21 cellular contexts compared by ENCODE assay signal in genomic region chr3:54691230-54691900, GRCh38.
A peak's percentile ranks its signal among the peaks of the same experiment; 100 is the strongest.
DNase-seq lines count a peak whose midpoint lies in the region; ATAC-seq, FAIRE-seq and TF ChIP-seq lines count a peak whose summit lies in the region.
"Had no signal": no experiment of that assay in that cellular context is flagged by ENCODE, and none has a peak within 500 bp of the region (broad histone marks: within the 10 kb centered on the region; RNA-seq: fewer than 3 reads in every experiment).

No MANE protein-coding gene starts in this region.

- H3K9me3 ChIP-seq in left ventricle myocardium inferior (replicated peaks): no peaks in the 10 kb centered on the region
- H3K9me3 ChIP-seq in mammary epithelial cell (replicated peaks; ENCODE audit: insufficient read depth, low read length): no peaks in the 10 kb centered on the region
- no peaks in the 10 kb centered on the region for H3K9me3 ChIP-seq in left lung
- no peaks in the 10 kb centered on the region for H3K9me3 ChIP-seq in T-helper 17 cell (ENCODE audit: control insufficient read depth, low read length, poor library complexity, severe bottlenecking)
- H3K9me3 ChIP-seq: A549, adrenal gland, SJSA1 had no signal

- H4K20me1 ChIP-seq in mammary epithelial cell (ENCODE audit: insufficient read depth, low read length): no peaks in the 10 kb centered on the region

- FAIRE-seq in urothelium cell line (lab: Jason Lieb, UNC): no peak
- FAIRE-seq: A549 had no signal

- H3K27me3 Mint-ChIP-seq in T-helper 17 cell: no peaks in the 10 kb centered on the region
- H3K27me3 Mint-ChIP-seq: activated CD8-positive, alpha-beta memory T cell treated with anti-CD3 and anti-CD28 coated beads, Interleukin-2, amount 10 ng/mL, durations not matched to agents 7 days and 5 days; CD4-positive, CD25-positive, alpha-beta regulatory T cell; stimulated activated naive CD8-positive, alpha-beta T cell treated with anti-CD3 and anti-CD28 coated beads, Interleukin-15, amount 100 ng/mL, for 72 hours had no signal

- no peaks in the 10 kb centered on the region for H3K4me1 ChIP-seq in left ventricle myocardium inferior
- H3K4me1 ChIP-seq in mammary epithelial cell (ENCODE audit: insufficient read depth, low read length): peaks cover 14% of the 10 kb centered on the region
- no peaks in the 10 kb centered on the region for H3K4me1 ChIP-seq in left lung
- H3K4me1 ChIP-seq: A549, adrenal gland, SJSA1 had no signal

- H3K27me3 ChIP-seq in left ventricle myocardium inferior (ENCODE audit: low read depth) (no peaks in the 10 kb centered on the region), mammary epithelial cell (ENCODE audit: insufficient read depth, low read length) (no peaks in the 10 kb centered on the region), left lung (no peaks in the 10 kb centered on the region)
- H3K27me3 ChIP-seq: adrenal gland, SJSA1 had no signal

- CTCF ChIA-PET in mammary epithelial cell (lab: Charles Lee; ENCODE audit: low non-redundant PET): no interaction called here

- H3K36me3 Mint-ChIP-seq in T-helper 17 cell (ENCODE audit: low read depth): no peaks in the 10 kb centered on the region
- H3K36me3 Mint-ChIP-seq: activated CD8-positive, alpha-beta memory T cell treated with anti-CD3 and anti-CD28 coated beads, Interleukin-2, amount 10 ng/mL, durations not matched to agents 7 days and 5 days; CD4-positive, CD25-positive, alpha-beta regulatory T cell had no signal

- H3K36me3 ChIP-seq in left ventricle myocardium inferior: no peaks in the 10 kb centered on the region
- H3K36me3 ChIP-seq in mammary epithelial cell (ENCODE audit: insufficient read depth, low read length): no peaks in the 10 kb centered on the region
- no peaks in the 10 kb centered on the region for H3K36me3 ChIP-seq in left lung
- H3K36me3 ChIP-seq: adrenal gland, SJSA1 had no signal

- no peak overlapping the region for H2AFZ ChIP-seq in mammary epithelial cell (ENCODE audit: low read depth, low read length)

- no peak overlapping the region for H3K4me2 ChIP-seq in mammary epithelial cell (ENCODE audit: insufficient read depth, low read depth, low read length)
- H3K4me2 ChIP-seq: A549 had no signal

- intact Hi-C loops in Right ventricle myocardium superior (cut with DNase I): no loop called here
- intact Hi-C loops in left ventricle myocardium inferior (cut with micrococcal nuclease): no loop called here
- intact Hi-C loops in mammary epithelial cell (cut with micrococcal nuclease): no loop called here
- intact Hi-C loops in left lung (cut with DNase I): no loop called here

- no peak overlapping the region for H3K4me3 Mint-ChIP-seq in T-helper 17 cell
- H3K4me3 Mint-ChIP-seq: activated CD8-positive, alpha-beta memory T cell treated with anti-CD3 and anti-CD28 coated beads, Interleukin-2, amount 10 ng/mL, durations not matched to agents 7 days and 5 days; CD4-positive, CD25-positive, alpha-beta regulatory T cell; stimulated activated naive CD8-positive, alpha-beta T cell treated with anti-CD3 and anti-CD28 coated beads, Interleukin-15, amount 100 ng/mL, for 72 hours had no signal

- no peaks in the 10 kb centered on the region for H3K4me1 Mint-ChIP-seq in T-helper 17 cell
- H3K4me1 Mint-ChIP-seq: activated CD8-positive, alpha-beta memory T cell treated with anti-CD3 and anti-CD28 coated beads, Interleukin-2, amount 10 ng/mL, durations not matched to agents 7 days and 5 days; stimulated activated naive CD8-positive, alpha-beta T cell treated with anti-CD3 and anti-CD28 coated beads, Interleukin-15, amount 100 ng/mL, for 72 hours had no signal

- H3K79me2 ChIP-seq in mammary epithelial cell (ENCODE audit: insufficient read depth, low read length): no peaks in the 10 kb centered on the region

- no TSS peak for BruUV-seq in mammary epithelial cell (replicated peaks; lab: Mats Ljungman, UMichigan)

- dilution Hi-C loops in mammary epithelial cell (cut with HindIII; ENCODE audit: low sequenced_read_pairs): no loop called here

- no peak overlapping the region for H3K9ac ChIP-seq in mammary epithelial cell (ENCODE audit: insufficient read depth, low read length)

- no peak for TF ChIP-seq CTCF in left ventricle myocardium inferior (IDR thresholded peaks at IDR 0.05; ENCODE audit: borderline replicate concordance)
- no peak for TF ChIP-seq CTCF in mammary epithelial cell (conservative IDR thresholded peaks at IDR 0.05 in 1 of 2, IDR thresholded peaks at IDR 0.05 in 1 of 2; ENCODE audit: extremely low read depth in 1 of 2, insufficient read depth in 1 of 2, low read depth in 1 of 2, low read length in 2 of 2)
- no peak for TF ChIP-seq CTCF in left lung (IDR thresholded peaks at IDR 0.05)

- ATAC-seq in Right ventricle myocardium superior (ENCODE audit: poor library complexity) (peak; percentile 31), left lung (peak; percentile 53), T-helper 17 cell (no peak), GM18870 (IDR thresholded peaks at IDR 0.05; ENCODE audit: unreplicated experiment) (no peak)
- ATAC-seq: A549; activated CD8-positive, alpha-beta memory T cell treated with anti-CD3 and anti-CD28 coated beads, Interleukin-2, amount 10 ng/mL, durations not matched to agents 7 days and 5 days; stimulated activated naive CD8-positive, alpha-beta T cell treated with anti-CD3 and anti-CD28 coated beads, Interleukin-15, amount 100 ng/mL, for 72 hours had no signal

- 67% methylated on average over 2 of the region's 2 CpGs for WGBS in mammary epithelial cell (ENCODE audit: low coverage, missing lambda C conversion rate)

- DNase-seq in Right ventricle myocardium superior (no peak), left ventricle myocardium inferior (no peak), mammary epithelial cell (peak; percentile 72), left lung (no peak), urothelium cell line (ENCODE audit: low spot score) (peak; percentile 31), T-helper 17 cell (no peak)
- no peak for DNase-seq in activated CD4-positive, alpha-beta T cell treated with anti-CD3 and anti-CD28 coated beads, Interleukin-2, amount 50 U/mL, for 1 hour
- DNase-seq: activated CD4-positive, alpha-beta T cell treated with anti-CD3 and anti-CD28 coated beads for 1 hour; activated CD8-positive, alpha-beta memory T cell treated with anti-CD3 and anti-CD28 coated beads, Interleukin-2, amount 10 ng/mL, durations not matched to agents 7 days and 5 days; activated effector memory CD4-positive, alpha-beta T cell treated with Interleukin-2 at 50 U/mL for 16 hours; adrenal gland; CD4-positive, CD25-positive, alpha-beta regulatory T cell; DND-41; NCI-H2029 treated with DMSO at 0.1 percent for 48 hours; NCI-H510A; retina; stimulated activated naive CD8-positive, alpha-beta T cell treated with anti-CD3 and anti-CD28 coated beads, Interleukin-15, amount 100 ng/mL, for 72 hours; T-helper 9 cell had no signal

- no peak overlapping the region for H3K27ac ChIP-seq in left ventricle myocardium inferior (replicated peaks)
- no peak overlapping the region for H3K27ac ChIP-seq in mammary epithelial cell (ENCODE audit: insufficient read depth, low read depth, low read length)
- H3K27ac ChIP-seq in left lung: no peak overlapping the region
- H3K27ac ChIP-seq: A549, adrenal gland, SJSA1 had no signal

- H3K27ac Mint-ChIP-seq in T-helper 17 cell: no peak overlapping the region
- H3K27ac Mint-ChIP-seq: activated CD8-positive, alpha-beta memory T cell treated with anti-CD3 and anti-CD28 coated beads, Interleukin-2, amount 10 ng/mL, durations not matched to agents 7 days and 5 days; CD4-positive, CD25-positive, alpha-beta regulatory T cell; stimulated activated naive CD8-positive, alpha-beta T cell treated with anti-CD3 and anti-CD28 coated beads, Interleukin-15, amount 100 ng/mL, for 72 hours had no signal

- H3K4me3 ChIP-seq in left ventricle myocardium inferior (no peak overlapping the region), mammary epithelial cell (replicated peaks in 1 of 3; ENCODE audit: insufficient read depth in 1 of 3, low read depth in 2 of 3, low read length in 3 of 3) (no peak overlapping the region), left lung (no peak overlapping the region)
- H3K4me3 ChIP-seq: A549, adrenal gland, SJSA1 had no signal

- in situ Hi-C loops in mammary epithelial cell (cut with MboI; ENCODE audit: low sequenced_read_pairs in 2 of 2): no loop called here

Comparison
In these comparisons a context has a peak if more than half of its experiments do, and no peak if none do; other contexts are left out.
1. ATAC-seq: peak in Right ventricle myocardium superior (single experiment) and left lung (single experiment); none in T-helper 17 cell (single experiment) and GM18870 (single experiment).
2. DNase-seq: peak in mammary epithelial cell (single experiment) and urothelium cell line (single experiment); none in Right ventricle myocardium superior (single experiment), left ventricle myocardium inferior (single experiment), left lung (0 of 2), T-helper 17 cell (0 of 3) and activated CD4-positive, alpha-beta T cell treated with anti-CD3 and anti-CD28 coated beads, Interleukin-2, amount 50 U/mL, for 1 hour (single experiment).